1 cellular context compared by ENCODE assay signal in the genomic region with DNA sequence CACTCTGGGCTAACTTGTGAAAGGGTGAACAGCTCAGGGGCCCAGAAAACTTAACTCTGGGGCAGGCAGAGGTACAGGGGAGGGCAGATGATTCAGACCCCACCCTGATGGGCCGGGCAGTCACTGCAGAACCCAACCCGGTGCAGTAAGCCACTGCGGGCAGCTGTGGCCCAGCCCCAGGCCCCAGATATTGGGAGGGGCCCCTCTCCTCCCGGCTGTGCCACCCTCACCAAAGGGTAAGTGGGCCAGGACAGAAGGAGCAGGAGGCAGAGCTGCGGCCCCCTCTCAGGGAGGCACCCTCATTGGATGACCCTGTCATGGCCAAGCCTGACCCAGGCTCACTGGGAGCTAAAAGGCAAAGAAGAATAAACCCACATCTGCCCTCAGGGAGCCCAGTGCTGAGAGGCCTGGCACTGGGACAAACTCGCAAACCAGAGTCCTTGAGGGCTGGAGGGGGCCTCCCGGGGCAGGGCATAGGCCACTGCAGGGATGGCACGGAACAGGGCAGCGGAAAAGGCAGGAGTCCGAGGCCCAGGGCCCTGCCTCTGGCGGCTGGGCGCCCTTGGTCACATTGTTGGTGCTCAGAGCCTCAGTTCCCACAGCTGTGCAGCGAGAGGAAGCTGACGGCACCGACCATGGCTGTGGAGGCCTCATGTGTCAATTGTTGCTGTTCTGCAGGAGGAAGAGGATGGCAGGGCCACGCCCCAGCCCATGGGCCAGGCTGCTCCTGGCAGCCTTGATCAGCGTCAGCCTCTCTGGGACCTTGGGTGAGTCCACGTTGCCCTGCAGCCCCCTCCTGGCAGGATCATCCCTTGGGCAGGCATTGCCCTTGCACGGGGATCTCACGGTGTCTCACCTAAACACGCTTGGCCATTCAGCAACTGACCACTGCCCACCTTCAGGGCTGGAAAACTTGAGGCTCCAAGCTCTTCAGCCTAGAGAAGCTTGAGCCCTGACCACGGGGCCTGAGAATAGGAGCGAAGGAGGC.
TF ChIP-seq lines count a peak whose summit lies in the region.

No MANE protein-coding gene starts in this region.

TF ChIP-seq in HCT116, 20 proteins besides CTCF, POLR2A, EP300 and RAD21:
- TF ChIP-seq SP1 (IDR thresholded peaks at IDR 0.05; ENCODE audit: low read depth), result no peak
- TF ChIP-seq CBX3 (IDR thresholded peaks at IDR 0.05; ENCODE audit: low read depth), result no peak
- no peak for TF ChIP-seq FOSL1 (IDR thresholded peaks at IDR 0.05; ENCODE audit: low read depth)
- no peak for TF ChIP-seq SRF (IDR thresholded peaks at IDR 0.05; ENCODE audit: low read depth)
- TF ChIP-seq, protein P1, sequence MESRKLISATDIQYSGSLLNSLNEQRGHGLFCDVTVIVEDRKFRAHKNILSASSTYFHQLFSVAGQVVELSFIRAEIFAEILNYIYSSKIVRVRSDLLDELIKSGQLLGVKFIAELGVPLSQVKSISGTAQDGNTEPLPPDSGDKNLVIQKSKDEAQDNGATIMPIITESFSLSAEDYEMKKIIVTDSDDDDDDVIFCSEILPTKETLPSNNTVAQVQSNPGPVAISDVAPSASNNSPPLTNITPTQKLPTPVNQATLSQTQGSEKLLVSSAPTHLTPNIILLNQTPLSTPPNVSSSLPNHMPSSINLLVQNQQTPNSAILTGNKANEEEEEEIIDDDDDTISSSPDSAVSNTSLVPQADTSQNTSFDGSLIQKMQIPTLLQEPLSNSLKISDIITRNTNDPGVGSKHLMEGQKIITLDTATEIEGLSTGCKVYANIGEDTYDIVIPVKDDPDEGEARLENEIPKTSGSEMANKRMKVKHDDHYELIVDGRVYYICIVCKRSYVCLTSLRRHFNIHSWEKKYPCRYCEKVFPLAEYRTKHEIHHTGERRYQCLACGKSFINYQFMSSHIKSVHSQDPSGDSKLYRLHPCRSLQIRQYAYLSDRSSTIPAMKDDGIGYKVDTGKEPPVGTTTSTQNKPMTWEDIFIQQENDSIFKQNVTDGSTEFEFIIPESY (IDR thresholded peaks at IDR 0.05; ENCODE audit: extremely low read depth, insufficient replicate concordance, low read length), result no peak
- no peak for TF ChIP-seq TCF7L2 (IDR thresholded peaks at IDR 0.05; ENCODE audit: borderline replicate concordance, extremely low read depth, insufficient read depth, insufficient read length)
- TF ChIP-seq, protein P2, sequence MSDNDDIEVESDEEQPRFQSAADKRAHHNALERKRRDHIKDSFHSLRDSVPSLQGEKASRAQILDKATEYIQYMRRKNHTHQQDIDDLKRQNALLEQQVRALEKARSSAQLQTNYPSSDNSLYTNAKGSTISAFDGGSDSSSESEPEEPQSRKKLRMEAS (IDR thresholded peaks at IDR 0.05), result no peak
- TF ChIP-seq ZFX (IDR thresholded peaks at IDR 0.05), result no peak
- no peak for TF ChIP-seq EZH2phosphoT487 (IDR thresholded peaks at IDR 0.05; ENCODE audit: borderline replicate concordance)
- TF ChIP-seq CEBPB (IDR thresholded peaks at IDR 0.05; ENCODE audit: low read depth), result no peak
- TF ChIP-seq, protein P3, sequence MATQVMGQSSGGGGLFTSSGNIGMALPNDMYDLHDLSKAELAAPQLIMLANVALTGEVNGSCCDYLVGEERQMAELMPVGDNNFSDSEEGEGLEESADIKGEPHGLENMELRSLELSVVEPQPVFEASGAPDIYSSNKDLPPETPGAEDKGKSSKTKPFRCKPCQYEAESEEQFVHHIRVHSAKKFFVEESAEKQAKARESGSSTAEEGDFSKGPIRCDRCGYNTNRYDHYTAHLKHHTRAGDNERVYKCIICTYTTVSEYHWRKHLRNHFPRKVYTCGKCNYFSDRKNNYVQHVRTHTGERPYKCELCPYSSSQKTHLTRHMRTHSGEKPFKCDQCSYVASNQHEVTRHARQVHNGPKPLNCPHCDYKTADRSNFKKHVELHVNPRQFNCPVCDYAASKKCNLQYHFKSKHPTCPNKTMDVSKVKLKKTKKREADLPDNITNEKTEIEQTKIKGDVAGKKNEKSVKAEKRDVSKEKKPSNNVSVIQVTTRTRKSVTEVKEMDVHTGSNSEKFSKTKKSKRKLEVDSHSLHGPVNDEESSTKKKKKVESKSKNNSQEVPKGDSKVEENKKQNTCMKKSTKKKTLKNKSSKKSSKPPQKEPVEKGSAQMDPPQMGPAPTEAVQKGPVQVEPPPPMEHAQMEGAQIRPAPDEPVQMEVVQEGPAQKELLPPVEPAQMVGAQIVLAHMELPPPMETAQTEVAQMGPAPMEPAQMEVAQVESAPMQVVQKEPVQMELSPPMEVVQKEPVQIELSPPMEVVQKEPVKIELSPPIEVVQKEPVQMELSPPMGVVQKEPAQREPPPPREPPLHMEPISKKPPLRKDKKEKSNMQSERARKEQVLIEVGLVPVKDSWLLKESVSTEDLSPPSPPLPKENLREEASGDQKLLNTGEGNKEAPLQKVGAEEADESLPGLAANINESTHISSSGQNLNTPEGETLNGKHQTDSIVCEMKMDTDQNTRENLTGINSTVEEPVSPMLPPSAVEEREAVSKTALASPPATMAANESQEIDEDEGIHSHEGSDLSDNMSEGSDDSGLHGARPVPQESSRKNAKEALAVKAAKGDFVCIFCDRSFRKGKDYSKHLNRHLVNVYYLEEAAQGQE (IDR thresholded peaks at IDR 0.05; ENCODE audit: low read depth), result no peak
- TF ChIP-seq YY1 (IDR thresholded peaks at IDR 0.05; ENCODE audit: extremely low read depth, insufficient replicate concordance, low read depth, low read length), result no peak
- TF ChIP-seq EGR1 (IDR thresholded peaks at IDR 0.05; ENCODE audit: low read depth), result no peak
- no peak for TF ChIP-seq SIN3A (IDR thresholded peaks at IDR 0.05; ENCODE audit: low read depth)
- TF ChIP-seq JUND (IDR thresholded peaks at IDR 0.05), result no peak
- TF ChIP-seq ELF1 (IDR thresholded peaks at IDR 0.05; ENCODE audit: borderline replicate concordance, low read depth), result no peak
- TF ChIP-seq, protein P4, sequence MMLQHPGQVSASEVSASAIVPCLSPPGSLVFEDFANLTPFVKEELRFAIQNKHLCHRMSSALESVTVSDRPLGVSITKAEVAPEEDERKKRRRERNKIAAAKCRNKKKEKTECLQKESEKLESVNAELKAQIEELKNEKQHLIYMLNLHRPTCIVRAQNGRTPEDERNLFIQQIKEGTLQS (IDR thresholded peaks at IDR 0.05), result no peak
- no peak for TF ChIP-seq EZH2 (IDR thresholded peaks at IDR 0.05)
- no peak for TF ChIP-seq ZNF274 (IDR thresholded peaks at IDR 0.05; ENCODE audit: low read depth, low read length)
- no peak for TF ChIP-seq POLR2AphosphoS5 (IDR thresholded peaks at IDR 0.05; ENCODE audit: low read depth, low read length)
